8 cellular contexts compared by ENCODE assay signal in the genomic region with DNA sequence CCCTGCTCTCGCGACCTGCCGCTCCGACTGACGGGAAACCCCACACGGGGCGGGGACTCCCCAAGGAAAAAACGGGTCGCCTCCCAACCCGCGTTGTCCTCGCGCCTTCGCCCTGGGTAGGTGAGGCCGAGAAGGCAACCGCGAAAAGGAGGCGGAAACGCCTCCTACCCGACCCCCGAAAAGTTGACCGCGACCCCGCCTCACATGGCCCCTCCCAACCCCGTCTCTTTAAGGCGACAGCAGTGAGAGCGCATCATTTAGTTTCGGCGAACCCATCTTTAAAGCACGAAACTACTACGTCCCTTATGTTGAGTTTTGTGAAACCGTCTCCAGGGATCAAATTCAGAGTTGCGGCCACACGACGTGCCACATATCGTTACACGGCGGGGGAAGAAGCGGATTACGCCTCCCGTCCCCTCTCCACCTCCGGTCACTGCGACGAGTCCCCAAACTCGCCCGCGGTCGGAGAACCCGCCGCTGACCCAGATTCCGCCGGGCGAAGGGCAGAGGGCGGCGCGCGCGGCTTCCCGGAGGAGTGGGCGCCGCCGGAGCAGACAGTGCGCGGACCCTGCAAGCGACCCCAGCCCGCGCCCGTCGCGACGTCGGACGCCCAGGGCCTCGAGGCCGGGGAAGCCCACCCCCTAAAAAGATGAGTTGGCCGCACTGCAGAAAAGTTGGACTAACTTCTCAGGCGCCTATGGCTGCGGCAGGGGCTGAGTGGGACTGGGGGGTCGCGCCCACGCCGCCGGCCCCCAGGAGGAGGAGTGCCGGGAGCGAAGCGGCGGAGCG. TPM values are rescaled to one million over a fixed set of nuclear protein-coding genes. Genes with fewer than 3 reads are reported as not detected.
DNase-seq lines count a peak whose midpoint lies in the region; ATAC-seq and TF ChIP-seq lines count a peak whose summit lies in the region.

No MANE protein-coding gene starts in this region.

- peak overlapping the region in 1 of 4 donors; percentile 99 for H3K4me3 Mint-ChIP-seq in CD4-positive, CD25-positive, alpha-beta regulatory T cell
- H3K4me3 Mint-ChIP-seq in natural killer cell = no peak overlapping the region

- intact Hi-C loops in Panc1 (cut with micrococcal nuclease; ENCODE audit: unreplicated experiment) = no loop called here
- intact Hi-C loops in natural killer cell (cut with micrococcal nuclease) = loop anchor here (1.0 to 10.0 kb wide), 3 partner anchors 21 to 330 kb away; partner anchors contain the start of gene RPRD2

- no peaks in the 10 kb centered on the region for H3K27me3 Mint-ChIP-seq in CD4-positive, CD25-positive, alpha-beta regulatory T cell
- no peaks in the 10 kb centered on the region for H3K27me3 Mint-ChIP-seq in natural killer cell (ENCODE audit: low read depth in 2 of 2)

- CTCF ChIA-PET in Panc1 (lab: Charles Lee) = no interaction called here

- H3K9me3 Mint-ChIP-seq in CD4-positive, CD25-positive, alpha-beta regulatory T cell = no peaks in the 10 kb centered on the region
- H3K9me3 Mint-ChIP-seq in natural killer cell = no peaks in the 10 kb centered on the region

- H3K27ac Mint-ChIP-seq in CD4-positive, CD25-positive, alpha-beta regulatory T cell = peak overlapping the region in 2 of 3 donors; percentile 98 to 99
- no peak overlapping the region for H3K27ac Mint-ChIP-seq in natural killer cell

- peak overlapping the region; percentile 91 for H3K4me2 ChIP-seq in fibroblast of lung (ENCODE audit: extremely low read depth, insufficient read depth, low read length)

- BruUV-seq in Panc1 (replicated peaks; lab: Mats Ljungman, UMichigan) = TSS peak; percentile 99

- peaks cover 5% of the 10 kb centered on the region for H3K36me3 Mint-ChIP-seq in CD4-positive, CD25-positive, alpha-beta regulatory T cell
- no peaks in the 10 kb centered on the region for H3K36me3 Mint-ChIP-seq in natural killer cell

- H3K4me3 ChIP-seq in CD4-positive, CD25-positive, alpha-beta regulatory T cell (ENCODE audit: low read depth, low read length) = peak overlapping the region; percentile 99
- H3K4me3 ChIP-seq in Panc1 (ENCODE audit: low read depth in 2 of 2, low read length in 2 of 2) = peak overlapping the region; percentile 78 to 90
- peak overlapping the region; percentile 67 to 99 (median 90) for H3K4me3 ChIP-seq in fibroblast of lung (replicated peaks in 1 of 4; ENCODE audit: control extremely low read depth in 1 of 4, insufficient read depth in 1 of 4, low read depth in 3 of 4, low read length in 4 of 4)

- peak overlapping the region; percentile 87 for H3K9ac ChIP-seq in fibroblast of lung (ENCODE audit: insufficient read depth, low read length)

- POLR2A ChIA-PET in Panc1 (lab: Charles Lee) = interaction anchor here (0.6 kb wide), 1 partner anchor 137 kb away, joined by 5 read pairs; no protein-coding TSS in a partner anchor

- no peaks in the 10 kb centered on the region for H4K20me1 ChIP-seq in fibroblast of lung (ENCODE audit: control insufficient read depth, extremely low read depth, insufficient read depth, low read length)

- in situ Hi-C loops in Panc1 (cut with HindIII; ENCODE audit: low pct_unique_long_range_greater_than_20kb, low sequenced_read_pairs) = no loop called here

- peak; percentile 26 to 29 for ATAC-seq in CD4-positive, CD25-positive, alpha-beta regulatory T cell (ENCODE audit: low read depth in 2 of 2)
- peak; percentile 42 for ATAC-seq in GM19351 (IDR thresholded peaks at IDR 0.05; ENCODE audit: unreplicated experiment)
- ATAC-seq in HG03565 (IDR thresholded peaks at IDR 0.05; ENCODE audit: unreplicated experiment) = peak; percentile 37
- ATAC-seq in Panc1 = peak; percentile 84
- ATAC-seq in natural killer cell = peak; percentile 60 to 77 (median 69)

- peak; percentile 80 to 91 (median 85) for DNase-seq in CD4-positive, CD25-positive, alpha-beta regulatory T cell
- DNase-seq in Panc1 (ENCODE audit: low read depth, low spot score) (no peak), fibroblast of lung (ENCODE audit: low read depth in 2 of 2) (peak; percentile 62 to 67), natural killer cell (peak; percentile 89)
- DNase-seq in activated T-cell treated with anti-CD3 and anti-CD28 coated beads, Interleukin-2, amount 50 U/mL, for 48 hours = peak; percentile 94
- peak; percentile 90 for DNase-seq in stimulated activated naive CD4-positive, alpha-beta T cell treated with Interleukin-2 at 50 U/mL for 16 hours (lab: John Stamatoyannopoulos, UW)

- H3K27me3 ChIP-seq in CD4-positive, CD25-positive, alpha-beta regulatory T cell (ENCODE audit: control insufficient read depth, insufficient read depth, low read length) = no peaks in the 10 kb centered on the region
- no peaks in the 10 kb centered on the region for H3K27me3 ChIP-seq in Panc1 (ENCODE audit: control insufficient read depth, insufficient read depth, low read length)
- no peaks in the 10 kb centered on the region for H3K27me3 ChIP-seq in fibroblast of lung (ENCODE audit: control insufficient read depth, insufficient read depth, low read length)

- H3K4me1 Mint-ChIP-seq in CD4-positive, CD25-positive, alpha-beta regulatory T cell = peaks cover 9 to 22% (median 17%) of the 10 kb centered on the region in 4 donors
- H3K4me1 Mint-ChIP-seq in natural killer cell = peaks cover 16 to 19% of the 10 kb centered on the region in 2 donors

- H3K4me1 ChIP-seq in CD4-positive, CD25-positive, alpha-beta regulatory T cell (ENCODE audit: control insufficient read depth, insufficient read depth, low read length, poor library complexity, severe bottlenecking) = peaks cover 20% of the 10 kb centered on the region
- H3K4me1 ChIP-seq in Panc1 (ENCODE audit: control insufficient read depth, insufficient read depth, low read length) (peaks cover 17% of the 10 kb centered on the region), fibroblast of lung (ENCODE audit: control insufficient read depth, extremely low read depth, insufficient read depth, low read length) (peaks cover 2% of the 10 kb centered on the region)

- H2AFZ ChIP-seq in fibroblast of lung (ENCODE audit: low read length) = peak overlapping the region; percentile 94

- peaks cover 46% of the 10 kb centered on the region for H3K79me2 ChIP-seq in fibroblast of lung (ENCODE audit: control insufficient read depth, insufficient read depth, low read length)

- peak overlapping the region; percentile 98 for H3K27ac ChIP-seq in CD4-positive, CD25-positive, alpha-beta regulatory T cell (ENCODE audit: insufficient read depth, low read length, poor library complexity, severe bottlenecking)
- H3K27ac ChIP-seq in Panc1 (ENCODE audit: low read length) (peak overlapping the region; percentile 92), fibroblast of lung (ENCODE audit: insufficient read depth, low read length) (peak overlapping the region; percentile 94)

- H3K9me3 ChIP-seq in CD4-positive, CD25-positive, alpha-beta regulatory T cell (ENCODE audit: control insufficient read depth in 2 of 2, low read length in 2 of 2) = no peaks in the 10 kb centered on the region
- H3K9me3 ChIP-seq in Panc1 (ENCODE audit: control insufficient read depth, insufficient read depth, low read depth, low read length) = no peaks in the 10 kb centered on the region
- H3K9me3 ChIP-seq in fibroblast of lung (ENCODE audit: control insufficient read depth, insufficient read depth, low read depth, low read length) = no peaks in the 10 kb centered on the region

- peaks cover 7% of the 10 kb centered on the region for H3K36me3 ChIP-seq in CD4-positive, CD25-positive, alpha-beta regulatory T cell (ENCODE audit: control insufficient read depth, insufficient read depth, low read length)
- H3K36me3 ChIP-seq in Panc1 (ENCODE audit: control insufficient read depth, insufficient read depth, low read length) (peaks cover 8% of the 10 kb centered on the region; the same call in 1 of the 2 replicates), fibroblast of lung (ENCODE audit: control insufficient read depth, insufficient read depth, low read length) (no peaks in the 10 kb centered on the region)

- TF ChIP-seq CTCF in Panc1 (IDR thresholded peaks at IDR 0.05) = no peak
- no peak for TF ChIP-seq CTCF in fibroblast of lung (conservative IDR thresholded peaks at IDR 0.05 in 1 of 2, IDR thresholded peaks at IDR 0.05 in 1 of 2; ENCODE audit: low read depth in 1 of 2, low read length in 2 of 2)
- TF ChIP-seq CTCF in natural killer cell (IDR thresholded peaks at IDR 0.05) = no peak

RNA-seq across cellular contexts. Expression of gene ANP32E, which starts 1.1 kb away (rescaled TPM):
- total RNA-seq in CD4-positive, CD25-positive, alpha-beta regulatory T cell = 51.5 TPM
- polyA plus RNA-seq in CD4-positive, CD25-positive, alpha-beta regulatory T cell = 10 to 100 TPM; 53.3 to 73.4 (median 58.3) TPM
- total RNA-seq in Panc1 (2021; ENCODE audit: unreplicated experiment) = 66.2 TPM
- 56.6 TPM for polyA plus RNA-seq in Panc1 (2012; ENCODE audit: insufficient read length)
- 17.5 and 24.6 TPM in 2 replicates for total RNA-seq in fibroblast of lung
- 22.4 and 29.2 TPM in 2 replicates for polyA plus RNA-seq in fibroblast of lung
- 37.8 and 55.1 TPM in 2 replicates for polyA plus RNA-seq in fibroblast of lung (2012)
- polyA minus RNA-seq in fibroblast of lung (ENCODE audit: low replicate concordance) = 2.6 and 20.9 TPM in 2 replicates
- total RNA-seq in natural killer cell = 10 to 100 TPM; 50.7 to 56.9 (median 55.2) TPM

RNA-seq across cellular contexts. Expression of gene CA14, which starts 22.7 kb away (rescaled TPM):
- total RNA-seq in CD4-positive, CD25-positive, alpha-beta regulatory T cell = not detected
- polyA plus RNA-seq in CD4-positive, CD25-positive, alpha-beta regulatory T cell = under 1 TPM; 0.68 to 0.97 (median 0.71) TPM
- total RNA-seq in Panc1 (2021; ENCODE audit: unreplicated experiment) (not detected), fibroblast of lung (not detected in 2 replicates), natural killer cell (not detected)
- 0.17 TPM for polyA plus RNA-seq in Panc1 (2012; ENCODE audit: insufficient read length)
- 0.08 TPM in 1 of 2 replicates, not detected in the other for polyA plus RNA-seq in fibroblast of lung
- 0.14 TPM in 1 of 2 replicates, not detected in the other for polyA plus RNA-seq in fibroblast of lung (2012)
- polyA minus RNA-seq in fibroblast of lung (ENCODE audit: low replicate concordance) = not detected in 2 replicates

RNA-seq across cellular contexts. Expression of gene APH1A, which starts 34.0 kb away (rescaled TPM):
- total RNA-seq in CD4-positive, CD25-positive, alpha-beta regulatory T cell = 119 TPM
- polyA plus RNA-seq in CD4-positive, CD25-positive, alpha-beta regulatory T cell = 10 to 100 TPM; 74.0 to 85.0 (median 76.9) TPM
- total RNA-seq in Panc1 (2021; ENCODE audit: unreplicated experiment) (146 TPM), fibroblast of lung (81.4 and 84.7 TPM in 2 replicates), natural killer cell (100 to 1,000 TPM; 133 to 153 (median 143) TPM)
- polyA plus RNA-seq in Panc1 (2012; ENCODE audit: insufficient read length) = 147 TPM
- polyA plus RNA-seq in fibroblast of lung = 125 and 136 TPM in 2 replicates
- 82.6 and 100 TPM in 2 replicates for polyA plus RNA-seq in fibroblast of lung (2012)
- 159 and 219 TPM in 2 replicates for polyA minus RNA-seq in fibroblast of lung (ENCODE audit: low replicate concordance)

RNA-seq across cellular contexts. Expression of gene C1orf54, which starts 37.7 kb away (rescaled TPM):
- total RNA-seq in CD4-positive, CD25-positive, alpha-beta regulatory T cell = 4.6 TPM
- 1 to 10 TPM; 2.0 to 6.4 (median 3.5) TPM for polyA plus RNA-seq in CD4-positive, CD25-positive, alpha-beta regulatory T cell
- 0.39 TPM for total RNA-seq in Panc1 (2021; ENCODE audit: unreplicated experiment)
- polyA plus RNA-seq in Panc1 (2012; ENCODE audit: insufficient read length) = 1.1 TPM
- total RNA-seq in fibroblast of lung = 32.0 and 36.5 TPM in 2 replicates
- 16.3 and 42.8 TPM in 2 replicates for polyA plus RNA-seq in fibroblast of lung
- polyA plus RNA-seq in fibroblast of lung (2012) = 18.4 and 38.7 TPM in 2 replicates
- 8.1 TPM in 1 of 2 replicates, not detected in the other for polyA minus RNA-seq in fibroblast of lung (ENCODE audit: low replicate concordance)
- total RNA-seq in natural killer cell = 1 to 10 TPM in 2 of 3 donors, under 1 TPM in 1; 0.97 to 3.7 (median 1.6) TPM

RNA-seq across cellular contexts. Expression of gene CIART, which starts 47.5 kb away (rescaled TPM):
- total RNA-seq in CD4-positive, CD25-positive, alpha-beta regulatory T cell = 2.2 TPM
- 1 to 10 TPM in 2 of 4 donors, under 1 TPM in 2; 0.56 to 1.3 (median 0.91) TPM for polyA plus RNA-seq in CD4-positive, CD25-positive, alpha-beta regulatory T cell
- 3.4 TPM for total RNA-seq in Panc1 (2021; ENCODE audit: unreplicated experiment)
- 4.9 TPM for polyA plus RNA-seq in Panc1 (2012; ENCODE audit: insufficient read length)
- 5.1 and 10.4 TPM in 2 replicates for total RNA-seq in fibroblast of lung
- 15.3 and 15.4 TPM in 2 replicates for polyA plus RNA-seq in fibroblast of lung
- polyA plus RNA-seq in fibroblast of lung (2012) = 7.6 and 7.9 TPM in 2 replicates
- 14.0 and 16.7 TPM in 2 replicates for polyA minus RNA-seq in fibroblast of lung (ENCODE audit: low replicate concordance)
- 1 to 10 TPM in 2 of 3 donors, under 1 TPM in 1; 0.33 to 2.4 (median 1.9) TPM for total RNA-seq in natural killer cell

Comparison
In these comparisons a context has a peak if more than half of its experiments do, and no peak if none do; other contexts are left out.
1. ATAC-seq: peak in every context shown above with its lines; median percentile 84 in Panc1; 69 in natural killer cell; 42 in GM19351; 37 in HG03565; 28 in CD4-positive, CD25-positive, alpha-beta regulatory T cell.
2. H3K27ac Mint-ChIP-seq: peak in CD4-positive, CD25-positive, alpha-beta regulatory T cell (2 of 3); none in natural killer cell (0 of 2).
3. Peak in every context shown above with its lines, with median percentiles within 50 percentile points of each other: H3K27ac ChIP-seq and H3K4me3 ChIP-seq.